In the genomic region with DNA sequence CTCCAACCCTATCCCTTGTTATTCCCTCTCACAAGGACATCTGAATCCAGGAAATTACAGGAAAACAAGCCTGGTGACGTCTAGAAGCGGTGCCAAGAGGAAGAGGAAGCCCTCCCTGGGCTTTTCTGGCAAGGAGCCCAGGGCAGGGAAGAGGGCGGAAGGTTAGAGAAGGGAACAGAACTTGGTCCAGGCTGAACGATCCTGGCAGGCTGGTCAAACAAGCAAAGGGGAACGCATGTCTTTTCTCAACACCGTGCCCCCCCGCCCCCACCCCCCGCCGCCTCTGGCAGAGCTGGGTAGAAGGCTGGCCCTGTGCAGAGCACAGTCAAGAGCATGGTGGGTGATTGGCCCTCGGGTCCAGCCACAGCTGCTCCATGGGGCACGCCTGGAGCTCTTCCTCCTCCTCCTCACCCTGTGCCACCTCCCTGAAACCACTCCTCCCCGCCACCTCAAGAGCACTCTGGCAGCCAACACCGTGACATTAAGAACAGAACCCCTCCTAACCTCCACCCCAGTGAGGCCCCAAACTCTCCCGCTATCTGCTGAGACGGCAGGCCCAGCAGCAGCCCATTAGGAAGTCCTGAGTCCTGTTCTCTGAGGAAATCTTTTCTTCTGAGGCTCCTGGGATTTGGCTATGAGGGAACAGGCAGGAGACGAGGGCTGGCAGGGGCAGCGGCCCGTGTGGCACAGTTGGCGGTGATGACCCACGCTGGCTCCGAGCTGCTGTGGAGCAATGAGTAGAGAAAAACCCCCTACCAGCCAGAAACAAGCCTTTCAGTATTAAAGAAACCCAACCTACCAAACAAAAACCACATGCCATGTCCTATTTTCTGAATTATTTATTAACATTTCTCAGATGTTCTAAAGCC, we compare ENCODE assay signal across 8 cellular contexts. TPM values are rescaled to one million over a fixed set of nuclear protein-coding genes. Genes with fewer than 3 reads are reported as not detected.
A peak's percentile ranks its signal among the peaks of the same experiment; 100 is the strongest.
DNase-seq lines count a peak whose midpoint lies in the region; ATAC-seq and TF ChIP-seq lines count a peak whose summit lies in the region.

No MANE protein-coding gene starts in this region.

- H3K27ac Mint-ChIP-seq in naive thymus-derived CD4-positive, alpha-beta T cell, result peak overlapping the region in 8 of 9 donors; percentile 42 to 67 (median 61)
- peak overlapping the region in 1 of 2 donors; percentile 72 for H3K27ac Mint-ChIP-seq in natural killer cell

- H3K36me3 ChIP-seq in naive thymus-derived CD4-positive, alpha-beta T cell (ENCODE audit: control insufficient read depth in 2 of 3, insufficient read depth in 3 of 3, low read length in 3 of 3), result peaks cover 0 to 12% (median 0%) of the 10 kb centered on the region in 3 experiments

- no peaks in the 10 kb centered on the region for H3K27me3 Mint-ChIP-seq in naive thymus-derived CD4-positive, alpha-beta T cell
- H3K27me3 Mint-ChIP-seq in natural killer cell (ENCODE audit: low read depth in 2 of 2), result no peaks in the 10 kb centered on the region

- H3K4me3 ChIP-seq in naive thymus-derived CD4-positive, alpha-beta T cell (ENCODE audit: low read length), result no peak overlapping the region

- POLR2A ChIA-PET in naive thymus-derived CD4-positive, alpha-beta T cell (lab: Charles Lee), result interaction anchor here (0.6 kb wide), 1 partner anchor 10 kb away, joined by 3 read pairs; no protein-coding TSS in a partner anchor

- H3K36me3 Mint-ChIP-seq in naive thymus-derived CD4-positive, alpha-beta T cell, result no peaks in the 10 kb centered on the region
- no peaks in the 10 kb centered on the region for H3K36me3 Mint-ChIP-seq in natural killer cell

- no peaks in the 10 kb centered on the region for H3K27me3 ChIP-seq in naive thymus-derived CD4-positive, alpha-beta T cell (ENCODE audit: control insufficient read depth in 2 of 2, insufficient read depth in 2 of 2, low read length in 2 of 2)

- H3K9me3 ChIP-seq in naive thymus-derived CD4-positive, alpha-beta T cell (ENCODE audit: control insufficient read depth in 2 of 3, low read length in 3 of 3), result no peaks in the 10 kb centered on the region

- H3K4me3 Mint-ChIP-seq in naive thymus-derived CD4-positive, alpha-beta T cell, result no peak overlapping the region
- H3K4me3 Mint-ChIP-seq in natural killer cell, result no peak overlapping the region

- no peaks in the 10 kb centered on the region for H3K9me3 Mint-ChIP-seq in naive thymus-derived CD4-positive, alpha-beta T cell
- H3K9me3 Mint-ChIP-seq in natural killer cell, result no peaks in the 10 kb centered on the region

- H3K4me1 ChIP-seq in naive thymus-derived CD4-positive, alpha-beta T cell (ENCODE audit: control insufficient read depth in 2 of 2, insufficient read depth in 2 of 2, low read length in 2 of 2), result no peaks in the 10 kb centered on the region

- CTCF ChIA-PET in naive thymus-derived CD4-positive, alpha-beta T cell (lab: Charles Lee), result interaction anchor here (0.6 to 9.1 kb wide), 7 partner anchors 11 to 777 kb away, joined by 3 to 85 read pairs (median 3); no protein-coding TSS in a partner anchor

- TF ChIP-seq CTCF in C4-2B (conservative IDR thresholded peaks at IDR 0.05) (no peak), natural killer cell (IDR thresholded peaks at IDR 0.05) (no peak)

- peak; percentile 24 for ATAC-seq in naive thymus-derived CD4-positive, alpha-beta T cell
- ATAC-seq in HG02981 (IDR thresholded peaks at IDR 0.05; ENCODE audit: unreplicated experiment), result no peak
- no peak for ATAC-seq in natural killer cell

- intact Hi-C loops in naive thymus-derived CD4-positive, alpha-beta T cell (cut with micrococcal nuclease), result loop anchor here (2.0 kb wide), 2 partner anchors 45 to 191 kb away; a partner anchor contains a TSS
- intact Hi-C loops in posterior vena cava (cut with DNase I), result loop anchor here in 1 of 2 donors (5.0 kb wide), 1 partner anchor 128 kb away; no protein-coding TSS in a partner anchor
- intact Hi-C loops in natural killer cell (cut with micrococcal nuclease), result loop anchor here (2.0 kb wide), 1 partner anchor 255 kb away; no protein-coding TSS in a partner anchor

- peaks cover 0 to 12% (median 0%) of the 10 kb centered on the region in 7 donors for H3K4me1 Mint-ChIP-seq in naive thymus-derived CD4-positive, alpha-beta T cell
- H3K4me1 Mint-ChIP-seq in natural killer cell, result peaks cover 0 to 5% of the 10 kb centered on the region in 2 donors

- DNase-seq in NCI-H1092 treated with DMSO at 0.1 percent for 48 hours (lab: John Stamatoyannopoulos, UW) (peak; percentile 37), dermis blood vessel endothelial cell (peak; percentile 92), posterior vena cava (ENCODE audit: low spot score) (no peak), natural killer cell (no peak)
- DNase-seq in naive thymus-derived CD4-positive, alpha-beta T cell, result no peak
- DNase-seq in effector CD8-positive, alpha-beta T cell (lab: John Stamatoyannopoulos, UW), result no peak

- peak overlapping the region; percentile 86 for H3K27ac ChIP-seq in C4-2B
- H3K27ac ChIP-seq in naive thymus-derived CD4-positive, alpha-beta T cell (ENCODE audit: low read depth, low read length), result no peak overlapping the region

RNA-seq across cellular contexts. Expression of a gene that starts 7.3 kb away (rescaled TPM):
- total RNA-seq in dermis blood vessel endothelial cell, result 3.7 and 3.9 TPM in 2 replicates
- total RNA-seq in naive thymus-derived CD4-positive, alpha-beta T cell, result 1 to 10 TPM; 4.3 to 6.4 (median 4.7) TPM
- polyA plus RNA-seq in naive thymus-derived CD4-positive, alpha-beta T cell, result 1 to 10 TPM; 3.5 to 5.7 TPM
- total RNA-seq in posterior vena cava, result 1 to 10 TPM; 2.7 to 4.8 TPM
- 1 to 10 TPM; 3.5 to 4.4 (median 3.6) TPM for total RNA-seq in natural killer cell

RNA-seq across cellular contexts. Expression of a gene that starts 7.4 kb away (rescaled TPM):
- total RNA-seq in dermis blood vessel endothelial cell (18.1 and 20.1 TPM in 2 replicates), posterior vena cava (10 to 100 TPM; 12.2 to 12.6 TPM), natural killer cell (1 to 10 TPM; 3.4 to 4.2 (median 3.7) TPM)
- 1 to 10 TPM; 4.9 to 8.3 (median 7.8) TPM for total RNA-seq in naive thymus-derived CD4-positive, alpha-beta T cell
- polyA plus RNA-seq in naive thymus-derived CD4-positive, alpha-beta T cell, result 1 to 10 TPM; 1.1 to 2.5 TPM

RNA-seq across cellular contexts. Expression of a gene that starts 13.2 kb away (rescaled TPM):
- total RNA-seq in dermis blood vessel endothelial cell (6.3 and 7.0 TPM in 2 replicates), posterior vena cava (1 to 10 TPM; 2.9 to 4.6 TPM), natural killer cell (1 to 10 TPM; 3.1 to 4.4 (median 3.3) TPM)
- total RNA-seq in naive thymus-derived CD4-positive, alpha-beta T cell, result 10 to 100 TPM in 1 of 5 experiments, 1 to 10 TPM in 4; 4.5 to 11.2 (median 4.7) TPM
- 10 to 100 TPM in 1 of 2 donors, 1 to 10 TPM in 1; 9.3 to 15.1 TPM for polyA plus RNA-seq in naive thymus-derived CD4-positive, alpha-beta T cell

RNA-seq across cellular contexts. Expression of a gene that starts 13.9 kb away (rescaled TPM):
- total RNA-seq in dermis blood vessel endothelial cell (14.5 and 17.8 TPM in 2 replicates), posterior vena cava (10 to 100 TPM; 13.3 to 16.0 TPM), natural killer cell (10 to 100 TPM; 34.4 to 58.0 (median 43.2) TPM)
- 10 to 100 TPM; 29.3 to 44.1 (median 34.4) TPM for total RNA-seq in naive thymus-derived CD4-positive, alpha-beta T cell
- polyA plus RNA-seq in naive thymus-derived CD4-positive, alpha-beta T cell, result 10 to 100 TPM; 25.4 to 33.2 TPM

RNA-seq across cellular contexts. Expression of a gene that starts 29.0 kb away (rescaled TPM):
- total RNA-seq in dermis blood vessel endothelial cell (0.56 and 0.85 TPM in 2 replicates), posterior vena cava (1 to 10 TPM in 1 of 2 donors, under 1 TPM in 1; 0.67 to 1.8 TPM), natural killer cell (10 to 100 TPM; 46.4 to 64.0 (median 61.5) TPM)
- total RNA-seq in naive thymus-derived CD4-positive, alpha-beta T cell, result 100 to 1,000 TPM; 140 to 245 (median 215) TPM
- 10 to 100 TPM; 12.7 to 28.7 TPM for polyA plus RNA-seq in naive thymus-derived CD4-positive, alpha-beta T cell

Comparison
In these comparisons a context has a peak if more than half of its experiments do, and no peak if none do; other contexts are left out.
1. DNase-seq: peak in NCI-H1092 treated with DMSO at 0.1 percent for 48 hours (single experiment) and dermis blood vessel endothelial cell (single experiment); none in naive thymus-derived CD4-positive, alpha-beta T cell (0 of 9), effector CD8-positive, alpha-beta T cell (single experiment), posterior vena cava (single experiment) and natural killer cell (single experiment).